In genomic region chr12:4388662-4389061, GRCh38 we compare ENCODE assay signal across 17 cellular contexts. TPM values are rescaled to one million over a fixed set of nuclear protein-coding genes. Genes with fewer than 3 reads are reported as not detected.
DNase-seq lines count a peak whose midpoint lies in the region; ATAC-seq, FAIRE-seq and TF ChIP-seq lines count a peak whose summit lies in the region.
"Had no signal": no experiment of that assay in that cellular context is flagged by ENCODE, and none has a peak within 500 bp of the region (broad histone marks: within the 10 kb centered on the region; RNA-seq: fewer than 3 reads in every experiment).

No MANE protein-coding gene starts in this region.

- H3K4me3 Mint-ChIP-seq in activated naive CD4-positive, alpha-beta T cell treated with anti-CD3 and anti-CD28 coated beads, Interleukin-2, amount 10 ng/mL, durations not matched to agents 7 days and 5 days: no peak overlapping the region
- H3K4me3 Mint-ChIP-seq: CD4-positive, CD25-positive, alpha-beta regulatory T cell had no signal

- CTCF ChIA-PET in activated naive CD4-positive, alpha-beta T cell treated with anti-CD3 and anti-CD28 coated beads, Interleukin-2, amount 10 ng/mL, durations not matched to agents 7 days and 5 days (lab: Charles Lee): no interaction called here

- H3K36me3 ChIP-seq in cardiac muscle cell: no peaks in the 10 kb centered on the region
- no peaks in the 10 kb centered on the region for H3K36me3 ChIP-seq in right atrium auricular region
- H3K36me3 ChIP-seq: BLaER1 had no signal

- peak overlapping the region; percentile 62 for H3K27ac ChIP-seq in cardiac muscle cell
- no peak overlapping the region for H3K27ac ChIP-seq in right atrium auricular region
- H3K27ac ChIP-seq: BLaER1, GM23248, HL-60 had no signal

- H3K4me1 ChIP-seq in cardiac muscle cell (ENCODE audit: low read depth) (peaks cover 24% of the 10 kb centered on the region), right atrium auricular region (peaks cover 0 to 8% of the 10 kb centered on the region in 2 donors)

- peaks cover 8% of the 10 kb centered on the region for H3K4me1 Mint-ChIP-seq in activated naive CD4-positive, alpha-beta T cell treated with anti-CD3 and anti-CD28 coated beads, Interleukin-2, amount 10 ng/mL, durations not matched to agents 7 days and 5 days

- H3K27ac Mint-ChIP-seq in activated naive CD4-positive, alpha-beta T cell treated with anti-CD3 and anti-CD28 coated beads, Interleukin-2, amount 10 ng/mL, durations not matched to agents 7 days and 5 days: no peak overlapping the region
- H3K27ac Mint-ChIP-seq: CD4-positive, CD25-positive, alpha-beta regulatory T cell had no signal

- DNase-seq in cardiac muscle cell (ENCODE audit: low read depth in 1 of 2, low spot score in 1 of 2): no peak
- DNase-seq in right atrium auricular region (ENCODE audit: low spot score): no peak
- DNase-seq in UCSD-AML1 (lab: John Stamatoyannopoulos, UW; ENCODE audit: unreplicated experiment): peak; percentile 61
- peak; percentile 20 for DNase-seq in ecto neural progenitor cell (ENCODE audit: low spot score)
- DNase-seq in urothelium cell line (ENCODE audit: low spot score): no peak
- no peak for DNase-seq in activated naive CD4-positive, alpha-beta T cell treated with anti-CD3 and anti-CD28 coated beads, Interleukin-2, amount 10 ng/mL, durations not matched to agents 7 days and 5 days
- DNase-seq: 8988T; AML-193; CD4-positive, CD25-positive, alpha-beta regulatory T cell; GF-D8; GM23248 had no signal

- H3K9me3 ChIP-seq in cardiac muscle cell (ENCODE audit: low read depth): no peaks in the 10 kb centered on the region
- no peaks in the 10 kb centered on the region for H3K9me3 ChIP-seq in right atrium auricular region
- H3K9me3 ChIP-seq: BLaER1 had no signal

- ATAC-seq in HG02588 (IDR thresholded peaks at IDR 0.05; ENCODE audit: unreplicated experiment) (no peak), HG03095 (IDR thresholded peaks at IDR 0.05; ENCODE audit: unreplicated experiment) (no peak)

- H3K27me3 Mint-ChIP-seq in activated naive CD4-positive, alpha-beta T cell treated with anti-CD3 and anti-CD28 coated beads, Interleukin-2, amount 10 ng/mL, durations not matched to agents 7 days and 5 days: peaks cover 56% of the 10 kb centered on the region

- no peak overlapping the region for H3K4me3 ChIP-seq in cardiac muscle cell
- no peak overlapping the region for H3K4me3 ChIP-seq in right atrium auricular region
- H3K4me3 ChIP-seq: BLaER1, GM23248 had no signal

- H3K27me3 ChIP-seq in cardiac muscle cell: no peaks in the 10 kb centered on the region
- H3K27me3 ChIP-seq in right atrium auricular region: no peaks in the 10 kb centered on the region
- H3K27me3 ChIP-seq: BLaER1 had no signal

- no peaks in the 10 kb centered on the region for H3K36me3 Mint-ChIP-seq in activated naive CD4-positive, alpha-beta T cell treated with anti-CD3 and anti-CD28 coated beads, Interleukin-2, amount 10 ng/mL, durations not matched to agents 7 days and 5 days
- H3K36me3 Mint-ChIP-seq: CD4-positive, CD25-positive, alpha-beta regulatory T cell had no signal

- FAIRE-seq in urothelium cell line (lab: Jason Lieb, UNC): peak; percentile 23
- FAIRE-seq: GM18507, H54 had no signal

- H3K9me3 Mint-ChIP-seq in activated naive CD4-positive, alpha-beta T cell treated with anti-CD3 and anti-CD28 coated beads, Interleukin-2, amount 10 ng/mL, durations not matched to agents 7 days and 5 days: no peaks in the 10 kb centered on the region
- H3K9me3 Mint-ChIP-seq: CD4-positive, CD25-positive, alpha-beta regulatory T cell had no signal

- no peak for TF ChIP-seq CTCF in cardiac muscle cell (IDR thresholded peaks at IDR 0.05; ENCODE audit: low read depth, low read length)
- TF ChIP-seq CTCF in right atrium auricular region (IDR thresholded peaks at IDR 0.05): no peak

RNA-seq across cellular contexts. Expression of gene FGF23, which starts 9.2 kb away (rescaled TPM):
- 0.86 and 2.4 TPM in 2 replicates for total RNA-seq in cardiac muscle cell
- polyA plus RNA-seq in cardiac muscle cell: 0.17 and 1.1 TPM in 2 replicates
- total RNA-seq in right atrium auricular region: under 1 TPM in 1 of 2 donors, not detected in 1; 0.08 TPM
- total RNA-seq: CD4-positive, CD25-positive, alpha-beta regulatory T cell; GM23248 had no signal
- polyA plus RNA-seq: CD4-positive, CD25-positive, alpha-beta regulatory T cell; GM23248 had no signal

RNA-seq across cellular contexts. Expression of gene FGF6, which starts 57.0 kb away (rescaled TPM):
- total RNA-seq in cardiac muscle cell (not detected in 2 replicates), right atrium auricular region (not detected)
- polyA plus RNA-seq in cardiac muscle cell: not detected in 2 replicates
- total RNA-seq: CD4-positive, CD25-positive, alpha-beta regulatory T cell; GM23248 had no signal
- polyA plus RNA-seq: CD4-positive, CD25-positive, alpha-beta regulatory T cell; GM23248 had no signal

Comparison
In these comparisons a context has a peak if more than half of its experiments do, and no peak if none do; other contexts are left out.
1. DNase-seq: peak in UCSD-AML1 (single experiment) and ecto neural progenitor cell (single experiment); none in cardiac muscle cell (0 of 2), right atrium auricular region (single experiment), urothelium cell line (single experiment) and activated naive CD4-positive, alpha-beta T cell treated with anti-CD3 and anti-CD28 coated beads, Interleukin-2, amount 10 ng/mL, durations not matched to agents 7 days and 5 days (single experiment).